Comparison of ENCODE assay signal across 11 cellular contexts in genomic region chr22:45554040-45554406, GRCh38. TPM values are rescaled to one million over a fixed set of nuclear protein-coding genes. Genes with fewer than 3 reads are reported as not detected.
A peak's percentile ranks its signal among the peaks of the same experiment; 100 is the strongest.
DNase-seq lines count a peak whose midpoint lies in the region; ATAC-seq, FAIRE-seq and TF ChIP-seq lines count a peak whose summit lies in the region.
"Had no signal": no experiment of that assay in that cellular context is flagged by ENCODE, and none has a peak within 500 bp of the region (broad histone marks: within the 10 kb centered on the region; RNA-seq: fewer than 3 reads in every experiment).

No MANE protein-coding gene starts in this region.

- peaks cover 10% of the 10 kb centered on the region for H3K9me3 Mint-ChIP-seq in astrocyte (ENCODE audit: unreplicated experiment)
- H3K9me3 Mint-ChIP-seq: activated T-helper 1 cell treated with anti-CD3 and anti-CD28 coated beads, Interleukin-12 subunit alpha, Interleukin-12 subunit beta, Interleukin-2, Interleukin-4 antibody, amounts not matched to agents 30 ng/mL and 10 ng/mL and 1 ng/mL, durations not matched to agents 14 hours and 24 hours and 36 hours had no signal

- H3K27ac ChIP-seq in astrocyte (ENCODE audit: low read depth, low read length) (no peak overlapping the region), lower lobe of right lung (peak overlapping the region; percentile 73), tibial nerve (peak overlapping the region in 3 of 4 donors; percentile 28 to 73 (median 54))

- H3K9me3 ChIP-seq in astrocyte (ENCODE audit: insufficient read depth, low read depth, low read length) (no peaks in the 10 kb centered on the region), lower lobe of right lung (no peaks in the 10 kb centered on the region), tibial nerve (no peaks in the 10 kb centered on the region)

- no peaks in the 10 kb centered on the region for H3K79me2 ChIP-seq in astrocyte (ENCODE audit: insufficient read depth, low read length)

- H3K27me3 Mint-ChIP-seq in astrocyte (ENCODE audit: low read depth, unreplicated experiment): no peaks in the 10 kb centered on the region

- peak overlapping the region; percentile 71 for H3K4me2 ChIP-seq in astrocyte (ENCODE audit: low read length)

- H4K20me1 ChIP-seq in astrocyte (ENCODE audit: insufficient read depth, low read length): no peaks in the 10 kb centered on the region

- intact Hi-C loops in lower lobe of right lung (cut with DNase I): no loop called here

- H3K4me3 Mint-ChIP-seq in astrocyte (ENCODE audit: unreplicated experiment): no peak overlapping the region
- H3K4me3 Mint-ChIP-seq: activated T-helper 1 cell treated with anti-CD3 and anti-CD28 coated beads, Interleukin-12 subunit alpha, Interleukin-12 subunit beta, Interleukin-2, Interleukin-4 antibody, amounts not matched to agents 30 ng/mL and 10 ng/mL and 1 ng/mL, durations not matched to agents 14 hours and 24 hours and 36 hours had no signal

- ATAC-seq in lower lobe of right lung: peak in 1 of 2 donors; percentile 5
- ATAC-seq in HG03135 (IDR thresholded peaks at IDR 0.05; ENCODE audit: unreplicated experiment): no peak
- no peak for ATAC-seq in GM21515 (IDR thresholded peaks at IDR 0.05; ENCODE audit: unreplicated experiment)

- no peak for TF ChIP-seq EP300 in tibial nerve (IDR thresholded peaks at IDR 0.05)

- peak; percentile 29; the same call in 1 of the 2 replicates for TF ChIP-seq CTCF in LNCAP (IDR thresholded peaks at IDR 0.05)
- no peak for TF ChIP-seq CTCF in astrocyte (IDR thresholded peaks at IDR 0.05; ENCODE audit: insufficient read depth, low read depth, low read length)
- TF ChIP-seq CTCF in lower lobe of right lung (IDR thresholded peaks at IDR 0.05): no peak
- peak in 1 of 5 experiments; percentile 21 for TF ChIP-seq CTCF in tibial nerve (IDR thresholded peaks at IDR 0.05)
- TF ChIP-seq CTCF in GM10266 (IDR thresholded peaks at IDR 0.05; ENCODE audit: control insufficient read depth, insufficient read depth, low read depth, missing control alignments): no peak

- H3K4me1 ChIP-seq in astrocyte (ENCODE audit: insufficient read depth, low read length) (peaks cover 34% of the 10 kb centered on the region), lower lobe of right lung (peaks cover 52% of the 10 kb centered on the region), tibial nerve (peaks cover 0 to 51% (median 23%) of the 10 kb centered on the region in 4 donors)

- H3K4me3 ChIP-seq in astrocyte (ENCODE audit: insufficient read depth, low read depth, low read length) (no peak overlapping the region), lower lobe of right lung (no peak overlapping the region), tibial nerve (no peak overlapping the region)

- no peak for TF ChIP-seq POLR2A in tibial nerve (IDR thresholded peaks at IDR 0.05)

- no peak overlapping the region for H3K27ac Mint-ChIP-seq in astrocyte (ENCODE audit: unreplicated experiment)
- H3K27ac Mint-ChIP-seq: activated T-helper 1 cell treated with anti-CD3 and anti-CD28 coated beads, Interleukin-12 subunit alpha, Interleukin-12 subunit beta, Interleukin-2, Interleukin-4 antibody, amounts not matched to agents 30 ng/mL and 10 ng/mL and 1 ng/mL, durations not matched to agents 14 hours and 24 hours and 36 hours had no signal

- H3K36me3 Mint-ChIP-seq in astrocyte (ENCODE audit: low read depth, unreplicated experiment): peaks cover 21% of the 10 kb centered on the region

- peaks cover 5% of the 10 kb centered on the region for H3K4me1 Mint-ChIP-seq in astrocyte (ENCODE audit: low read depth, unreplicated experiment)

- H3K36me3 ChIP-seq in astrocyte (ENCODE audit: insufficient read depth, low read length) (no peaks in the 10 kb centered on the region), lower lobe of right lung (peaks cover 5% of the 10 kb centered on the region), tibial nerve (no peaks in the 10 kb centered on the region)

- DNase-seq in astrocyte (ENCODE audit: low read depth) (no peak), lower lobe of right lung (no peak), tibial nerve (ENCODE audit: low spot score in 2 of 2) (no peak), NCI-H187 (lab: John Stamatoyannopoulos, UW) (no peak), GM10266 (ENCODE audit: extremely low spot score) (no peak)

- no peak overlapping the region for H2AFZ ChIP-seq in astrocyte (ENCODE audit: low read depth, low read length)
- H2AFZ ChIP-seq: parathyroid adenoma had no signal

- no peak for FAIRE-seq in astrocyte (lab: Jason Lieb, UNC)

- no peaks in the 10 kb centered on the region for H3K27me3 ChIP-seq in astrocyte (ENCODE audit: insufficient read depth, low read length)
- H3K27me3 ChIP-seq in lower lobe of right lung (ENCODE audit: low read depth): peaks cover 7% of the 10 kb centered on the region
- H3K27me3 ChIP-seq in tibial nerve: no peaks in the 10 kb centered on the region

- WGBS in tibial nerve, 2 donors: 48 to 61% methylated on average over 16 of the region's 16 CpGs

- H3K9ac ChIP-seq in astrocyte (ENCODE audit: low read length): no peak overlapping the region
- H3K9ac ChIP-seq: parathyroid adenoma had no signal

RNA-seq across cellular contexts. Expression of gene FBLN1, which starts 51.3 kb away (rescaled TPM):
- total RNA-seq in astrocyte (69.2 and 72.5 TPM in 2 replicates), lower lobe of right lung (307 TPM), tibial nerve (1,000 to 10,000 TPM in 1 of 4 donors, 100 to 1,000 TPM in 3; 172 to 1,145 (median 351) TPM)
- total RNA-seq: activated T-helper 1 cell treated with anti-CD3 and anti-CD28 coated beads, Interleukin-12 subunit alpha, Interleukin-12 subunit beta, Interleukin-2, Interleukin-4 antibody, amounts not matched to agents 30 ng/mL and 10 ng/mL and 1 ng/mL, durations not matched to agents 14 hours and 24 hours and 36 hours; T-helper 2 cell treated with Interferon-gamma antibody and Interleukin-4, amounts not matched to agents 100 ng/mL and 5 ng/mL, for 36 hours had no signal
